Comparison of ENCODE assay signal across 1 cellular context in genomic region chr11:127056338-127056971, GRCh38.
TF ChIP-seq lines count a peak whose summit lies in the region.

No MANE protein-coding gene starts in this region.

TF ChIP-seq in H1, 55 proteins besides CTCF, POLR2A, EP300 and RAD21 (continued from another document):
- TF ChIP-seq ATF3 (IDR thresholded peaks at IDR 0.05; ENCODE audit: insufficient read depth, low read depth, low read length) (peak; percentile 62), TCF12 (IDR thresholded peaks at IDR 0.05; ENCODE audit: low read depth, low read length) (no peak), USF2 (IDR thresholded peaks at IDR 0.05; ENCODE audit: low read length) (peak; percentile 83), BRCA1 (IDR thresholded peaks at IDR 0.05; ENCODE audit: low read depth, low read length) (no peak)
